In genomic region chr16:19366384-19366783, GRCh38 we compare ENCODE assay signal across 23 cellular contexts. TPM values are rescaled to one million over a fixed set of nuclear protein-coding genes. Genes with fewer than 3 reads are reported as not detected.
"Had no signal": no experiment of that assay in that cellular context is flagged by ENCODE, and none has a peak within 500 bp of the region (broad histone marks: within the 10 kb centered on the region; RNA-seq: fewer than 3 reads in every experiment).

No MANE protein-coding gene starts in this region.

- H3K4me3 ChIP-seq: adrenal gland, breast epithelium, colonic mucosa, esophagus squamous epithelium, left ventricle myocardium inferior, mucosa of descending colon, sigmoid colon, smooth muscle cell, transverse colon, uterus had no signal

- H3K9me3 ChIP-seq: adrenal gland, breast epithelium, colonic mucosa, esophagus squamous epithelium, mucosa of descending colon, transverse colon, uterus had no signal

- H3K27ac ChIP-seq: adrenal gland, breast epithelium, colonic mucosa, esophagus squamous epithelium, foreskin keratinocyte, left ventricle myocardium inferior, sigmoid colon, transverse colon, uterus had no signal

- DNase-seq: activated naive CD4-positive, alpha-beta T cell; activated T-cell treated with anti-CD3 and anti-CD28 coated beads, Interleukin-2, amount 50 U/mL, for 4 hours; colonic mucosa; esophagus squamous epithelium; foreskin keratinocyte; left ventricle myocardium inferior; mammary epithelial cell; mucosa of descending colon; naive B cell; occipital lobe; posterior cingulate gyrus; sigmoid colon; stimulated activated CD4-positive, alpha-beta T cell treated with anti-CD3 and anti-CD28 coated beads, Interleukin-15, amount 100 ng/mL, for 24 hours; T1000; transverse colon; uterus had no signal

- H3K4me1 ChIP-seq: adrenal gland, breast epithelium, colonic mucosa, esophagus squamous epithelium, foreskin keratinocyte, left ventricle myocardium inferior, sigmoid colon, transverse colon, uterus had no signal

- H3K27me3 ChIP-seq: adrenal gland, breast epithelium, colonic mucosa, esophagus squamous epithelium, sigmoid colon, transverse colon, uterus had no signal

- H3K36me3 ChIP-seq: adrenal gland, breast epithelium, colonic mucosa, esophagus squamous epithelium, left ventricle myocardium inferior, sigmoid colon, transverse colon, uterus had no signal

- H3K4me2 ChIP-seq: smooth muscle cell had no signal

- ATAC-seq: activated T-cell treated with anti-CD3 and anti-CD28 coated beads, Interleukin-2, amount 50 U/mL, for 4 hours; foreskin keratinocyte; mucosa of descending colon; stimulated activated memory B cell treated with anti-CD40 and anti-IgM and Interleukin-4, amounts not matched to agents 10 μg/mL and 1 μg/mL and 100 μg/mL, for 72 hours; WTC11 had no signal

RNA-seq across cellular contexts. Expression of gene TMC5, which starts 51.3 kb away (rescaled TPM):
- total RNA-seq: activated T-helper 2 cell treated with anti-CD3 and anti-CD28 coated beads, Interferon-gamma antibody, Interleukin-2, Interleukin-4, amounts not matched to agents 10 μg/mL and 5 μg/mL and 100 μg/mL, durations not matched to agents 14 hours and 24 hours and 36 hours; neural crest cell; occipital lobe had no signal
- polyA plus RNA-seq: smooth muscle cell had no signal
